ENCODE assay signal across 8 cellular contexts in the genomic region with DNA sequence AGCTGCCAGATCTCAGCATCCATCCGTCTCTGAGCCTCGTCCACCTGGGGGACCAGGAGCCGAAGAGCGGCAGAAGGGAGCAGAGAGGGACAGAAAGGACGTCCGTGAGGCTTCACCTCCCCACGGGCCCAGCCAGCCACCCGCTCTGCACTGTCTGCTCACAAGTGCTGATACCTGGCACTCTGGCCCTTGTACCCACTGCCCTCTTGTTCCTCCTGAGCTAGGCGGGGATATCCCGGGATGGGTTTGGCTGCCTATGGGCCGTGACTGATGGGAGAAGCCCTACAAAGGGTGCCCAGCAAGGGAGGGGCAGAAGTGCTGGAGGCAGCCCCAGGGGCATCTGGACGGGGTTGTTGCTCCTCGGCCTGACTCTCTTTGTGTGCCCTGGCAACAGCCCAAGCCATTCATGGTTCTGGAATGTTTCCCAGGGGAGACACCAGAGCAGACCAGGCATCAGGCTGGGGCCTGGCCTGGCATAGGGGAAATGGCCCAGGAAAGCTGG. TPM values are rescaled to one million over a fixed set of nuclear protein-coding genes. Genes with fewer than 3 reads are reported as not detected.
DNase-seq lines count a peak whose midpoint lies in the region; ATAC-seq lines count a peak whose summit lies in the region.

No MANE protein-coding gene starts in this region.

- no peak overlapping the region for H2AK5ac ChIP-seq in neuronal stem cell (ENCODE audit: low read depth, low read length)

- H3K14ac ChIP-seq in neuronal stem cell (ENCODE audit: low read length), result no peak overlapping the region

- H2BK15ac ChIP-seq in neuronal stem cell (ENCODE audit: low read length), result no peak overlapping the region

- no peak overlapping the region for H2BK120ac ChIP-seq in neuronal stem cell (ENCODE audit: low read depth, low read length)

- H3K23ac ChIP-seq in neuronal stem cell (ENCODE audit: low read depth, low read length, poor library complexity), result no peak overlapping the region

- no peak overlapping the region for H3K4me2 ChIP-seq in neuronal stem cell (ENCODE audit: insufficient read depth, low read length, poor library complexity, severe bottlenecking)

- no peak overlapping the region for H3K4me3 ChIP-seq in neuronal stem cell (ENCODE audit: low read length in 2 of 2)

- H3K9ac ChIP-seq in neuronal stem cell (ENCODE audit: low read depth, low read length, poor library complexity), result no peak overlapping the region

- DNase-seq in Caki2 (ENCODE audit: low read depth) (peak; percentile 76), NCI-H2171 treated with DMSO at 0.1 percent for 48 hours (lab: John Stamatoyannopoulos, UW) (peak; percentile 66), epidermal melanocyte (ENCODE audit: insufficient read length, low spot score) (peak; percentile 99), neuronal stem cell (ENCODE audit: low spot score) (no peak)
- no peak for DNase-seq in activated CD4-positive, alpha-beta T cell treated with anti-CD3 and anti-CD28 coated beads for 4 hours
- no peak for DNase-seq in stimulated activated CD4-positive, alpha-beta T cell treated with anti-CD3 and anti-CD28 coated beads, Interleukin-15, amount 100 ng/mL, for 24 hours

- no peak overlapping the region for H3K27ac ChIP-seq in neuronal stem cell (replicated peaks; ENCODE audit: low read length)

- ATAC-seq in HG03565 (IDR thresholded peaks at IDR 0.05; ENCODE audit: unreplicated experiment) (no peak), HG03159 (IDR thresholded peaks at IDR 0.05; ENCODE audit: unreplicated experiment) (no peak)

- no CpG with 5 or more reads among the region's 13 CpGs for WGBS in neuronal stem cell (ENCODE audit: extremely low coverage in 2 of 2, insufficient read length in 2 of 2, insufficient replicate concordance in 1 of 2), 2 donors

- H3K9me3 ChIP-seq in neuronal stem cell (replicated peaks in 1 of 2; ENCODE audit: control insufficient read depth in 2 of 2, insufficient read depth in 1 of 2, low read depth in 1 of 2, low read length in 2 of 2), result no peaks in the 10 kb centered on the region

- H2AFZ ChIP-seq in neuronal stem cell (ENCODE audit: low read length), result no peak overlapping the region

- no peak overlapping the region for H3K4ac ChIP-seq in neuronal stem cell (ENCODE audit: low read length)

- no peak overlapping the region for H3K18ac ChIP-seq in neuronal stem cell (ENCODE audit: low read length)

- in situ Hi-C loops in Caki2 (cut with HindIII; ENCODE audit: low pct_unique_long_range_greater_than_20kb, low sequenced_read_pairs), result no loop called here

- no peaks in the 10 kb centered on the region for H3K27me3 ChIP-seq in neuronal stem cell (ENCODE audit: control insufficient read depth in 3 of 3, insufficient read depth in 3 of 3, low read depth in 1 of 3, low read length in 3 of 3)

- peak overlapping the region; percentile 39 for H2BK5ac ChIP-seq in neuronal stem cell (ENCODE audit: low read length)

- peaks cover 2% of the 10 kb centered on the region for H3K79me1 ChIP-seq in neuronal stem cell (ENCODE audit: low read depth, low read length)

- no peak overlapping the region for H2BK12ac ChIP-seq in neuronal stem cell (ENCODE audit: low read length)

- H3K4me1 ChIP-seq in neuronal stem cell (ENCODE audit: control insufficient read depth in 2 of 2, insufficient read depth in 1 of 2, low read depth in 1 of 2, low read length in 2 of 2), result peaks cover 7 to 9% of the 10 kb centered on the region in 2 donors

- H4K8ac ChIP-seq in neuronal stem cell (ENCODE audit: low read depth, low read length), result no peak overlapping the region

- no peak overlapping the region for H4K91ac ChIP-seq in neuronal stem cell (ENCODE audit: low read depth, low read length, poor library complexity)

- H3K36me3 ChIP-seq in neuronal stem cell (replicated peaks in 1 of 2; ENCODE audit: control insufficient read depth in 2 of 2, insufficient read depth in 2 of 2, low read length in 2 of 2), result peaks cover 39 to 50% of the 10 kb centered on the region in 2 donors

RNA-seq across cellular contexts. Expression of gene LDLRAD2, which starts 57.6 kb away (rescaled TPM):
- total RNA-seq in Caki2 (2014; rRNA removed; shearing (Covaris generic); ENCODE audit: low replicate concordance), result not detected in 2 replicates
- 0.28 TPM for polyA plus RNA-seq in neuronal stem cell (2013, experiment 1 of 2)
- polyA plus RNA-seq in neuronal stem cell (2013, experiment 2 of 2), result 0.28 TPM

Comparison
In these comparisons a context has a peak if more than half of its experiments do, and no peak if none do; other contexts are left out.
1. DNase-seq: peak in Caki2 (single experiment), NCI-H2171 treated with DMSO at 0.1 percent for 48 hours (single experiment) and epidermal melanocyte (single experiment); none in neuronal stem cell (single experiment), activated CD4-positive, alpha-beta T cell treated with anti-CD3 and anti-CD28 coated beads for 4 hours (0 of 2) and stimulated activated CD4-positive, alpha-beta T cell treated with anti-CD3 and anti-CD28 coated beads, Interleukin-15, amount 100 ng/mL, for 24 hours (single experiment).